ENCODE assay signal across 14 cellular contexts in genomic region chr20:31544600-31544999, GRCh38. TPM values are rescaled to one million over a fixed set of nuclear protein-coding genes. Genes with fewer than 3 reads are reported as not detected.
DNase-seq lines count a peak whose midpoint lies in the region; ATAC-seq and TF ChIP-seq lines count a peak whose summit lies in the region.
"Had no signal": no experiment of that assay in that cellular context is flagged by ENCODE, and none has a peak within 500 bp of the region (broad histone marks: within the 10 kb centered on the region; RNA-seq: fewer than 3 reads in every experiment).

No MANE protein-coding gene starts in this region.

- peaks cover 0 to 93% of the 10 kb centered on the region in 2 donors for H3K36me3 ChIP-seq in left lung

- H3K4me1 Mint-ChIP-seq in activated naive CD4-positive, alpha-beta T cell treated with anti-CD3 and anti-CD28 coated beads, Interleukin-2, amount 50 U/mL, for 24 hours, result peaks cover 26% of the 10 kb centered on the region
- H3K4me1 Mint-ChIP-seq in activated T-helper 2 cell treated with anti-CD3 and anti-CD28 coated beads, Interferon-gamma antibody, Interleukin-2, Interleukin-4, amounts not matched to agents 10 μg/mL and 5 μg/mL and 100 μg/mL, durations not matched to agents 14 hours and 24 hours and 36 hours (ENCODE audit: low read depth), result peaks cover 34% of the 10 kb centered on the region
- H3K4me1 Mint-ChIP-seq in stimulated activated memory B cell treated with anti-CD40 and anti-IgM and Interleukin-4, amounts not matched to agents 10 μg/mL and 1 μg/mL and 100 μg/mL, for 72 hours, result peaks cover 32% of the 10 kb centered on the region

- peak overlapping the region; percentile 35 to 69 for H3K27ac ChIP-seq in left lung

- no peak overlapping the region for H3K4me3 ChIP-seq in left lung
- H3K4me3 ChIP-seq: heart left ventricle had no signal

- H3K9me3 Mint-ChIP-seq in activated naive CD4-positive, alpha-beta T cell treated with anti-CD3 and anti-CD28 coated beads, Interleukin-2, amount 50 U/mL, for 24 hours, result no peaks in the 10 kb centered on the region
- H3K9me3 Mint-ChIP-seq in activated T-helper 2 cell treated with anti-CD3 and anti-CD28 coated beads, Interferon-gamma antibody, Interleukin-2, Interleukin-4, amounts not matched to agents 10 μg/mL and 5 μg/mL and 100 μg/mL, durations not matched to agents 14 hours and 24 hours and 36 hours, result no peaks in the 10 kb centered on the region
- H3K9me3 Mint-ChIP-seq in stimulated activated memory B cell treated with anti-CD40 and anti-IgM and Interleukin-4, amounts not matched to agents 10 μg/mL and 1 μg/mL and 100 μg/mL, for 72 hours, result no peaks in the 10 kb centered on the region

- no peaks in the 10 kb centered on the region for H3K9me3 ChIP-seq in left lung
- H3K9me3 ChIP-seq: heart left ventricle had no signal

- peak overlapping the region; percentile 59 for H3K27ac Mint-ChIP-seq in activated naive CD4-positive, alpha-beta T cell treated with anti-CD3 and anti-CD28 coated beads, Interleukin-2, amount 50 U/mL, for 24 hours
- H3K27ac Mint-ChIP-seq in activated T-helper 2 cell treated with anti-CD3 and anti-CD28 coated beads, Interferon-gamma antibody, Interleukin-2, Interleukin-4, amounts not matched to agents 10 μg/mL and 5 μg/mL and 100 μg/mL, durations not matched to agents 14 hours and 24 hours and 36 hours, result peak overlapping the region; percentile 79
- H3K27ac Mint-ChIP-seq in stimulated activated memory B cell treated with anti-CD40 and anti-IgM and Interleukin-4, amounts not matched to agents 10 μg/mL and 1 μg/mL and 100 μg/mL, for 72 hours, result peak overlapping the region; percentile 9

- no peak for DNase-seq in activated naive CD4-positive, alpha-beta T cell treated with anti-CD3 and anti-CD28 coated beads, Interleukin-2, amount 50 U/mL, for 16 hours
- DNase-seq in activated T-helper 2 cell treated with anti-CD3 and anti-CD28 coated beads, Interferon-gamma antibody, Interleukin-2, Interleukin-4, amounts not matched to agents 10 μg/mL and 5 μg/mL and 100 μg/mL, durations not matched to agents 14 hours and 24 hours and 36 hours (ENCODE audit: low spot score), result no peak
- no peak for DNase-seq in left lung
- DNase-seq in GM19240 (ENCODE audit: insufficient read length, low spot score), result no peak
- DNase-seq: DMS79 treated with DMSO at 0.1 percent for 48 hours; NCI-H1092; NCI-H446; stimulated activated CD4-positive, alpha-beta T cell treated with anti-CD3 and anti-CD28 coated beads, Interleukin-15, amount 100 ng/mL, for 24 hours had no signal

- peaks cover 6% of the 10 kb centered on the region for H3K36me3 Mint-ChIP-seq in activated naive CD4-positive, alpha-beta T cell treated with anti-CD3 and anti-CD28 coated beads, Interleukin-2, amount 50 U/mL, for 24 hours
- peaks cover 64% of the 10 kb centered on the region for H3K36me3 Mint-ChIP-seq in activated T-helper 2 cell treated with anti-CD3 and anti-CD28 coated beads, Interferon-gamma antibody, Interleukin-2, Interleukin-4, amounts not matched to agents 10 μg/mL and 5 μg/mL and 100 μg/mL, durations not matched to agents 14 hours and 24 hours and 36 hours (ENCODE audit: low read depth)
- peaks cover 52% of the 10 kb centered on the region for H3K36me3 Mint-ChIP-seq in stimulated activated memory B cell treated with anti-CD40 and anti-IgM and Interleukin-4, amounts not matched to agents 10 μg/mL and 1 μg/mL and 100 μg/mL, for 72 hours

- no peaks in the 10 kb centered on the region for H3K27me3 Mint-ChIP-seq in activated naive CD4-positive, alpha-beta T cell treated with anti-CD3 and anti-CD28 coated beads, Interleukin-2, amount 50 U/mL, for 24 hours
- H3K27me3 Mint-ChIP-seq in activated T-helper 2 cell treated with anti-CD3 and anti-CD28 coated beads, Interferon-gamma antibody, Interleukin-2, Interleukin-4, amounts not matched to agents 10 μg/mL and 5 μg/mL and 100 μg/mL, durations not matched to agents 14 hours and 24 hours and 36 hours (ENCODE audit: low read depth), result no peaks in the 10 kb centered on the region
- H3K27me3 Mint-ChIP-seq in stimulated activated memory B cell treated with anti-CD40 and anti-IgM and Interleukin-4, amounts not matched to agents 10 μg/mL and 1 μg/mL and 100 μg/mL, for 72 hours, result no peaks in the 10 kb centered on the region

- H3K4me3 Mint-ChIP-seq in activated naive CD4-positive, alpha-beta T cell treated with anti-CD3 and anti-CD28 coated beads, Interleukin-2, amount 50 U/mL, for 24 hours, result no peak overlapping the region
- H3K4me3 Mint-ChIP-seq in activated T-helper 2 cell treated with anti-CD3 and anti-CD28 coated beads, Interferon-gamma antibody, Interleukin-2, Interleukin-4, amounts not matched to agents 10 μg/mL and 5 μg/mL and 100 μg/mL, durations not matched to agents 14 hours and 24 hours and 36 hours (ENCODE audit: low read depth), result no peak overlapping the region
- H3K4me3 Mint-ChIP-seq in stimulated activated memory B cell treated with anti-CD40 and anti-IgM and Interleukin-4, amounts not matched to agents 10 μg/mL and 1 μg/mL and 100 μg/mL, for 72 hours, result no peak overlapping the region

- peaks cover 15 to 47% of the 10 kb centered on the region in 2 donors for H3K4me1 ChIP-seq in left lung

- no peaks in the 10 kb centered on the region for H3K27me3 ChIP-seq in left lung
- H3K27me3 ChIP-seq: heart left ventricle had no signal

- TF ChIP-seq CTCF in left lung (IDR thresholded peaks at IDR 0.05), result no peak

- ATAC-seq in left lung, result no peak
- no peak for ATAC-seq in stimulated activated memory B cell treated with anti-CD40 and anti-IgM and Interleukin-4, amounts not matched to agents 10 μg/mL and 1 μg/mL and 100 μg/mL, for 72 hours
- ATAC-seq in HG03378 (IDR thresholded peaks at IDR 0.05; ENCODE audit: unreplicated experiment), result no peak
- no peak for ATAC-seq in GM21529 (IDR thresholded peaks at IDR 0.05; ENCODE audit: unreplicated experiment)
- ATAC-seq: Panc1 had no signal

- intact Hi-C loops in activated T-helper 2 cell treated with anti-CD3 and anti-CD28 coated beads, Interferon-gamma antibody, Interleukin-2, Interleukin-4, amounts not matched to agents 10 μg/mL and 5 μg/mL and 100 μg/mL, durations not matched to agents 14 hours and 24 hours and 36 hours (cut with micrococcal nuclease), result no loop called here
- intact Hi-C loops in left lung (cut with DNase I), result no loop called here

RNA-seq across cellular contexts. Expression of gene HM13, which starts 30.4 kb away (rescaled TPM):
- 184 and 188 TPM in 2 replicates for total RNA-seq in activated T-helper 2 cell treated with anti-CD3 and anti-CD28 coated beads, Interferon-gamma antibody, Interleukin-2, Interleukin-4, amounts not matched to agents 10 μg/mL and 5 μg/mL and 100 μg/mL, durations not matched to agents 14 hours and 24 hours and 36 hours
- total RNA-seq in left lung, result 100 to 1,000 TPM; 185 to 282 TPM

Comparison
In these comparisons a context has a peak if more than half of its experiments do, and no peak if none do; other contexts are left out.
1. H3K27ac Mint-ChIP-seq: peak in every context shown above with its lines; median percentile 79 in activated T-helper 2 cell treated with anti-CD3 and anti-CD28 coated beads, Interferon-gamma antibody, Interleukin-2, Interleukin-4, amounts not matched to agents 10 μg/mL and 5 μg/mL and 100 μg/mL, durations not matched to agents 14 hours and 24 hours and 36 hours; 59 in activated naive CD4-positive, alpha-beta T cell treated with anti-CD3 and anti-CD28 coated beads, Interleukin-2, amount 50 U/mL, for 24 hours; 9 in stimulated activated memory B cell treated with anti-CD40 and anti-IgM and Interleukin-4, amounts not matched to agents 10 μg/mL and 1 μg/mL and 100 μg/mL, for 72 hours.